8 cellular contexts compared by ENCODE assay signal in the genomic region with DNA sequence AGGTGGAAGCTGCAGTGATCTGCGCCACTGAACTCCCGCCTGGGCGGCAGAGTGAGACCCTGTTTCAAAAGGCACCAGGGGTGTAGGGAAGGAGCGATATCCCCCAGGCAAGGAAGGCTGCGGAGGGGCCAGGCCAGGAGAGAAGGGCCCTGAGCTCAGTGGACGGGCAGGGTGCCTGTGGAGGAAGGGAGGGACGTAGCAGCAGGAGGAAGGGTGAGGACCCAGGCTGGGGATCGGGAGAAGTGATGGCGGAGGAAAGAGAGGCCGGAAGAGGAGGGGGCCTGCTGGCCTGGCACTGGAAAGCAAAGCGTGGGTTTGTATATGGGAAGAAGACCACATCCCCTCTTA. TPM values are rescaled to one million over a fixed set of nuclear protein-coding genes. Genes with fewer than 3 reads are reported as not detected.
DNase-seq lines count a peak whose midpoint lies in the region; ATAC-seq and TF ChIP-seq lines count a peak whose summit lies in the region.

No MANE protein-coding gene starts in this region.

- no peaks in the 10 kb centered on the region for H3K9me3 Mint-ChIP-seq in activated CD8-positive, alpha-beta T cell treated with anti-CD3 and anti-CD28 coated beads, Interleukin-2, amount 10 ng/mL, durations not matched to agents 7 days and 5 days (ENCODE audit: insufficient read depth)

- H3F3A ChIP-seq in smooth muscle cell (ENCODE audit: low read depth): no peaks in the 10 kb centered on the region

- H3K9me3 ChIP-seq in AG04450 (ENCODE audit: control insufficient read depth, insufficient read depth, low read length) (no peaks in the 10 kb centered on the region; the same call in 1 of the 2 replicates), smooth muscle cell (replicated peaks; ENCODE audit: low read depth) (no peaks in the 10 kb centered on the region)

- peaks cover 75% of the 10 kb centered on the region for H3K4me1 Mint-ChIP-seq in activated CD8-positive, alpha-beta T cell treated with anti-CD3 and anti-CD28 coated beads, Interleukin-2, amount 10 ng/mL, durations not matched to agents 7 days and 5 days (ENCODE audit: low read depth)

- 25% methylated on average over 10 of the region's 11 CpGs for WGBS in smooth muscle cell (ENCODE audit: low lambda C conversion rate)

- DNase-seq in AG04450 (ENCODE audit: low read depth, low spot score) (no peak), smooth muscle cell (lab: John Stamatoyannopoulos, UW; ENCODE audit: unreplicated experiment) (no peak), NCI-H2171 (lab: John Stamatoyannopoulos, UW) (no peak), NCI-H82 treated with DMSO at 0.1 percent for 48 hours (lab: John Stamatoyannopoulos, UW; ENCODE audit: unreplicated experiment) (no peak)
- no peak for DNase-seq in activated CD8-positive, alpha-beta T cell treated with anti-CD3 and anti-CD28 coated beads, Interleukin-2, amount 10 ng/mL, durations not matched to agents 7 days and 5 days

- H2AFZ ChIP-seq in smooth muscle cell (ENCODE audit: low read depth): peak overlapping the region; percentile 92

- H3K9ac ChIP-seq in smooth muscle cell (ENCODE audit: low read depth): peak overlapping the region; percentile 65

- no peak for TF ChIP-seq CTCF in AG04450 (IDR thresholded peaks at IDR 0.05; ENCODE audit: low read depth, low read length)
- TF ChIP-seq CTCF in smooth muscle cell (IDR thresholded peaks at IDR 0.05; ENCODE audit: borderline replicate concordance, insufficient read depth, poor library complexity, severe bottlenecking): no peak

- H3K36me3 ChIP-seq in smooth muscle cell (ENCODE audit: low read depth): no peaks in the 10 kb centered on the region

- no peaks in the 10 kb centered on the region for H3K79me2 ChIP-seq in smooth muscle cell (ENCODE audit: low read depth)

- ATAC-seq in GM19455 (IDR thresholded peaks at IDR 0.05; ENCODE audit: unreplicated experiment): peak; percentile 6
- ATAC-seq in activated CD8-positive, alpha-beta T cell treated with anti-CD3 and anti-CD28 coated beads, Interleukin-2, amount 10 ng/mL, durations not matched to agents 7 days and 5 days: peak; percentile 4
- no peak for ATAC-seq in HG02970 (IDR thresholded peaks at IDR 0.05; ENCODE audit: low FRiP score, unreplicated experiment)

- CTCF ChIA-PET in AG04450 (lab: Charles Lee): no interaction called here
- CTCF ChIA-PET in activated CD8-positive, alpha-beta T cell treated with anti-CD3 and anti-CD28 coated beads, Interleukin-2, amount 10 ng/mL, durations not matched to agents 7 days and 5 days (lab: Charles Lee): interaction anchor here (1.1 to 3.7 kb wide), 3 partner anchors 36 to 608 kb away, joined by 3 to 17 read pairs (median 4); no protein-coding TSS in a partner anchor

- peaks cover 27% of the 10 kb centered on the region for H3K36me3 Mint-ChIP-seq in activated CD8-positive, alpha-beta T cell treated with anti-CD3 and anti-CD28 coated beads, Interleukin-2, amount 10 ng/mL, durations not matched to agents 7 days and 5 days (ENCODE audit: low read depth)

- H3K4me3 Mint-ChIP-seq in activated CD8-positive, alpha-beta T cell treated with anti-CD3 and anti-CD28 coated beads, Interleukin-2, amount 10 ng/mL, durations not matched to agents 7 days and 5 days: peak overlapping the region; percentile 99

- peaks cover 4% of the 10 kb centered on the region for H3K27me3 Mint-ChIP-seq in activated CD8-positive, alpha-beta T cell treated with anti-CD3 and anti-CD28 coated beads, Interleukin-2, amount 10 ng/mL, durations not matched to agents 7 days and 5 days (ENCODE audit: low read depth)

- H4K20me1 ChIP-seq in smooth muscle cell (ENCODE audit: low read depth): no peaks in the 10 kb centered on the region

- H3K27ac ChIP-seq in AG04450 (ENCODE audit: low read depth, low read length): no peak overlapping the region
- peak overlapping the region; percentile 62 for H3K27ac ChIP-seq in smooth muscle cell (ENCODE audit: low read depth)

- H3K27ac Mint-ChIP-seq in activated CD8-positive, alpha-beta T cell treated with anti-CD3 and anti-CD28 coated beads, Interleukin-2, amount 10 ng/mL, durations not matched to agents 7 days and 5 days: peak overlapping the region; percentile 99

- H3K4me3 ChIP-seq in AG04450 (ENCODE audit: low read depth, low read length) (peak overlapping the region; percentile 54), iPS-11a (ENCODE audit: low read depth, low read length) (peak overlapping the region; percentile 52), smooth muscle cell (peak overlapping the region; percentile 65)

- H3K27me3 ChIP-seq in AG04450 (ENCODE audit: control insufficient read depth, insufficient read depth, low read length) (peaks cover 23% of the 10 kb centered on the region), smooth muscle cell (ENCODE audit: low read depth) (no peaks in the 10 kb centered on the region)

- peak overlapping the region; percentile 93 for H3K4me2 ChIP-seq in smooth muscle cell

- H3K4me1 ChIP-seq in smooth muscle cell (ENCODE audit: low read depth): peaks cover 11% of the 10 kb centered on the region

- POLR2A ChIA-PET in AG04450 (lab: Yijun Ruan, JAX): no interaction called here
- POLR2A ChIA-PET in activated CD8-positive, alpha-beta T cell treated with anti-CD3 and anti-CD28 coated beads, Interleukin-2, amount 10 ng/mL, durations not matched to agents 7 days and 5 days (lab: Charles Lee): interaction anchor here (0.7 to 3.8 kb wide), 10 partner anchors 10 to 254 kb away, joined by 3 to 29 read pairs (median 4); partner anchors contain the start of gene ZFAND4

RNA-seq across cellular contexts. Expression of gene ALOX5, which starts 45.6 kb away (rescaled TPM):
- polyA plus RNA-seq in AG04450 (2011; rRNA removed) (not detected in 2 replicates), smooth muscle cell (0.27 TPM in 1 of 2 replicates, not detected in the other)
- polyA minus RNA-seq in AG04450 (2011; rRNA and poly(A)+ RNA removed): not detected in 2 replicates
- total RNA-seq in activated CD8-positive, alpha-beta T cell treated with anti-CD3 and anti-CD28 coated beads, Interleukin-2, amount 10 ng/mL, durations not matched to agents 7 days and 5 days: 1 to 10 TPM; 9.7 to 9.9 TPM
- total RNA-seq in smooth muscle cell: 0.09 and 0.18 TPM in 2 replicates
